In the genomic region with DNA sequence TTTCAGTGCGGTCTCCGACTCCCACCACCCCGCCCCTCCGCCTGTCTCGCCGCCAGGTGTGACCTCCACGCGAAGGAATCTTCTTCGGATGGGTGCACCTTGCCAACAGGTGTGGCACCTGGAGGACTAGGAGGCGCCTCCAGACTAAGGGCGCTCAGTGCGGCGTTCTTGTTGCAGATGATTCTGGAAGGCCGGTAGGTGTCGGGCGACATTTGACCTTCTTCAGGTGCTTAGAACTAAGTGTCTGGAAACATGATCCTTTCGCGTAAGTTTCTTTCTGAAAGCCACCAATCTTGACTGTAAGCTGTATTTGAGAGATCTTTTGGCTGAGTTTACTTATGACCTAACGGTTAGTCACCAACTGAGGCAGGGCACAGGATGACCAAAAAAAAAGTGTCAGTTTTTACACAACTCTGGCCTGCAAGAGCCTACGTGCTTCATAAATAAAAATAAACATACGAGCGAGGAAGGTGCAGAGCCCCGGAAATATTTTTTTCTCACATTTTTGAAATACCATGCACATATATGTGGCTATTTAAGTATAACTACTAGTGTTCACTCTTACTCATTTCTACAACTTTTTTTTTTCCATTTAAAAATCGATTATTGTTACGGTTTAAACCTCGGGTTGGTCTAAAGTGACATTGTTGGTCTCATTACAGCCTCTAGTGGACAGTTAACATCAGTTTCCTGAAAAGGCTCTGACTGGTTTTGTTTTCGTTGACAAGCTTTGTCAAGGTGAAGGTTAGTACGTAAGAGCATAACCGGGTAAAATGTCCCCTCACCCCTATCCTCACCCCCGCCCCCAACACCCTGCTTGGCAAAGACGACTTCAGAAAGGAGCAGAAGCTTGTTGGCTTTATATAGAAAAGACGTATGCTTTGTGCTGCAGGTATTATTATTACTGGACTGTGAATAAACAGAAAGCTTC, we compare ENCODE assay signal across 8 cellular contexts.
A peak's percentile ranks its signal among the peaks of the same experiment; 100 is the strongest.
DNase-seq lines count a peak whose midpoint lies in the region; ATAC-seq and TF ChIP-seq lines count a peak whose summit lies in the region.

No MANE protein-coding gene starts in this region.

- peaks cover 9% of the 10 kb centered on the region for H3K4me1 ChIP-seq in mucosa of stomach (ENCODE audit: control insufficient read depth, insufficient read depth, low read length)

- TF ChIP-seq CTCF in AG09319 (IDR thresholded peaks at IDR 0.05; ENCODE audit: low read depth, low read length) = peak; percentile 91

- no peak for DNase-seq in AG09319 (ENCODE audit: extremely low read depth, low read depth)
- peak; percentile 82 for DNase-seq in NOMO-1 treated with DMSO at 0.1 percent for 48 hours (lab: John Stamatoyannopoulos, UW; ENCODE audit: unreplicated experiment)
- peak; percentile 32 for DNase-seq in activated T-cell treated with anti-CD3 and anti-CD28 coated beads for 1 hour (ENCODE audit: low read depth)
- no peak for DNase-seq in epithelial cell of prostate (ENCODE audit: low read depth, low spot score)
- DNase-seq in stromal cell of bone marrow (ENCODE audit: low read depth) = peak; percentile 90

- H3K9ac ChIP-seq in mucosa of stomach (ENCODE audit: low read length) = peak overlapping the region; percentile 59

- no peaks in the 10 kb centered on the region for H3K9me3 ChIP-seq in mucosa of stomach (ENCODE audit: control insufficient read depth, low read length)

- no peaks in the 10 kb centered on the region for H3K27me3 ChIP-seq in mucosa of stomach (ENCODE audit: control insufficient read depth, insufficient read depth, low read length)

- H3K4me3 ChIP-seq in mucosa of stomach (ENCODE audit: low read length) = peak overlapping the region; percentile 60

- ATAC-seq in GM18520 (IDR thresholded peaks at IDR 0.05; ENCODE audit: unreplicated experiment) (peak; percentile 32), HG03175 (IDR thresholded peaks at IDR 0.05; ENCODE audit: unreplicated experiment) (peak; percentile 38)

- peak overlapping the region; percentile 97 for H3K27ac ChIP-seq in epithelial cell of prostate

- no peaks in the 10 kb centered on the region for H3K36me3 ChIP-seq in mucosa of stomach (ENCODE audit: control insufficient read depth, insufficient read depth, low read length)

Comparison
In these comparisons a context has a peak if more than half of its experiments do, and no peak if none do; other contexts are left out.
1. DNase-seq: peak in NOMO-1 treated with DMSO at 0.1 percent for 48 hours (single experiment), activated T-cell treated with anti-CD3 and anti-CD28 coated beads for 1 hour (single experiment) and stromal cell of bone marrow (single experiment); none in AG09319 (single experiment) and epithelial cell of prostate (single experiment).